31 cellular contexts compared by ENCODE assay signal in genomic region chr1:17342014-17342441, GRCh38. TPM values are rescaled to one million over a fixed set of nuclear protein-coding genes. Genes with fewer than 3 reads are reported as not detected.
"Had no signal": no experiment of that assay in that cellular context is flagged by ENCODE, and none has a peak within 500 bp of the region (broad histone marks: within the 10 kb centered on the region; RNA-seq: fewer than 3 reads in every experiment).

No MANE protein-coding gene starts in this region.

- H3K4me1 ChIP-seq: ascending aorta, SJSA1 had no signal

- H3K27ac ChIP-seq: ascending aorta, cardiac muscle cell, SJSA1 had no signal

- H3K9me3 Mint-ChIP-seq: activated CD4-positive, alpha-beta T cell treated with anti-CD3 and anti-CD28 coated beads, Interleukin-2, amount 10 ng/mL, durations not matched to agents 24 days and 14 days; activated naive CD4-positive, alpha-beta T cell treated with anti-CD3 and anti-CD28 coated beads, Interleukin-2, amount 50 U/mL, for 24 hours; activated naive CD8-positive, alpha-beta T cell treated with anti-CD3 and anti-CD28 coated beads, Interleukin-2, amount 10 ng/mL, durations not matched to agents 7 days and 5 days; activated T-helper 2 cell treated with anti-CD3 and anti-CD28 coated beads, Interferon-gamma antibody, Interleukin-2, Interleukin-4, amounts not matched to agents 10 μg/mL and 5 μg/mL and 100 μg/mL, durations not matched to agents 14 hours and 24 hours and 36 hours; central memory CD8-positive, alpha-beta T cell; T-helper 1 cell treated with Interleukin-12 subunit alpha and Interleukin-12 subunit beta and Interleukin-4 antibody, amounts not matched to agents 30 μg/mL and 1 μg/mL, for 36 hours; T-helper 2 cell treated with Interferon-gamma antibody and Interleukin-4, amounts not matched to agents 5 μg/mL and 100 μg/mL, for 36 hours had no signal

- ATAC-seq: activated CD8-positive, alpha-beta T cell treated with anti-CD3 and anti-CD28 coated beads for 36 hours; Panc1 had no signal

- H3K36me3 ChIP-seq: ascending aorta, cardiac muscle cell, SJSA1 had no signal

- H3K9ac ChIP-seq: SK-N-SH had no signal

- H3K27me3 Mint-ChIP-seq: activated CD4-positive, alpha-beta T cell treated with anti-CD3 and anti-CD28 coated beads, Interleukin-2, amount 10 ng/mL, durations not matched to agents 24 days and 14 days had no signal

- H3K4me1 Mint-ChIP-seq: activated CD4-positive, alpha-beta T cell treated with anti-CD3 and anti-CD28 coated beads, Interleukin-2, amount 10 ng/mL, durations not matched to agents 24 days and 14 days; activated naive CD4-positive, alpha-beta T cell treated with anti-CD3 and anti-CD28 coated beads, Interleukin-2, amount 50 U/mL, for 24 hours; activated naive CD8-positive, alpha-beta T cell treated with anti-CD3 and anti-CD28 coated beads, Interleukin-2, amount 10 ng/mL, durations not matched to agents 7 days and 5 days; central memory CD8-positive, alpha-beta T cell had no signal

- H3K36me3 Mint-ChIP-seq: activated naive CD4-positive, alpha-beta T cell treated with anti-CD3 and anti-CD28 coated beads, Interleukin-2, amount 50 U/mL, for 24 hours; activated naive CD8-positive, alpha-beta T cell treated with anti-CD3 and anti-CD28 coated beads, Interleukin-2, amount 10 ng/mL, durations not matched to agents 7 days and 5 days had no signal

- H3K4me3 Mint-ChIP-seq: activated CD4-positive, alpha-beta T cell treated with anti-CD3 and anti-CD28 coated beads, Interleukin-2, amount 10 ng/mL, durations not matched to agents 24 days and 14 days; activated CD8-positive, alpha-beta T cell treated with anti-CD3 and anti-CD28 coated beads for 36 hours; activated naive CD4-positive, alpha-beta T cell treated with anti-CD3 and anti-CD28 coated beads, Interleukin-2, amount 50 U/mL, for 24 hours; activated naive CD8-positive, alpha-beta T cell treated with anti-CD3 and anti-CD28 coated beads, Interleukin-2, amount 10 ng/mL, durations not matched to agents 7 days and 5 days; central memory CD8-positive, alpha-beta T cell; T-helper 1 cell treated with Interleukin-12 subunit alpha and Interleukin-12 subunit beta and Interleukin-4 antibody, amounts not matched to agents 30 μg/mL and 1 μg/mL, for 36 hours; T-helper 2 cell treated with Interferon-gamma antibody and Interleukin-4, amounts not matched to agents 5 μg/mL and 100 μg/mL, for 36 hours had no signal

- H3K9me3 ChIP-seq: ascending aorta, SJSA1, SK-N-SH had no signal

- H3K27ac Mint-ChIP-seq: activated CD4-positive, alpha-beta T cell treated with anti-CD3 and anti-CD28 coated beads, Interleukin-2, amount 10 ng/mL, durations not matched to agents 24 days and 14 days; activated CD8-positive, alpha-beta T cell treated with anti-CD3 and anti-CD28 coated beads for 36 hours; activated naive CD4-positive, alpha-beta T cell treated with anti-CD3 and anti-CD28 coated beads, Interleukin-2, amount 50 U/mL, for 24 hours; activated naive CD8-positive, alpha-beta T cell treated with anti-CD3 and anti-CD28 coated beads, Interleukin-2, amount 10 ng/mL, durations not matched to agents 7 days and 5 days; activated T-helper 2 cell treated with anti-CD3 and anti-CD28 coated beads, Interferon-gamma antibody, Interleukin-2, Interleukin-4, amounts not matched to agents 10 μg/mL and 5 μg/mL and 100 μg/mL, durations not matched to agents 14 hours and 24 hours and 36 hours; T-helper 1 cell treated with Interleukin-12 subunit alpha and Interleukin-12 subunit beta and Interleukin-4 antibody, amounts not matched to agents 30 μg/mL and 1 μg/mL, for 36 hours; T-helper 2 cell treated with Interferon-gamma antibody and Interleukin-4, amounts not matched to agents 5 μg/mL and 100 μg/mL, for 36 hours had no signal

- DNase-seq: activated CD4-positive, alpha-beta T cell treated with anti-CD3 and anti-CD28 coated beads, Interleukin-2, amount 10 ng/mL, durations not matched to agents 24 days and 14 days; activated CD4-positive, alpha-beta T cell treated with anti-CD3 and anti-CD28 coated beads, Interleukin-2, amount 50 U/mL, for 4 hours; activated CD8-positive, alpha-beta T cell treated with anti-CD3 and anti-CD28 coated beads for 36 hours; activated gamma-delta T cell; activated naive CD4-positive, alpha-beta T cell treated with Interleukin-2 at 50 U/mL for 16 hours; activated naive CD8-positive, alpha-beta T cell treated with anti-CD3 and anti-CD28 coated beads, Interleukin-2, amount 10 ng/mL, durations not matched to agents 7 days and 5 days; activated T-cell treated with anti-CD3 and anti-CD28 coated beads, Interleukin-2, amount 50 U/mL, for 1 hour; amygdala; NCI-H1092 treated with DMSO at 0.1 percent for 48 hours; NCI-H1417; NCI-H146; NCI-H187; NCI-H2081; NCI-H226; NCI-H446 treated with DMSO at 0.1 percent for 48 hours; NCI-H524 treated with DMSO at 0.1 percent for 48 hours; SHP77 treated with DMSO at 0.1 percent for 48 hours; SK-N-SH had no signal

- H3K27me3 ChIP-seq: ascending aorta, SJSA1 had no signal

- H3K4me3 ChIP-seq: ascending aorta, cardiac muscle cell, SJSA1 had no signal

RNA-seq across cellular contexts. Expression of gene PADI6, which starts 30.0 kb away (rescaled TPM):
- total RNA-seq: activated CD4-positive, alpha-beta T cell treated with anti-CD3 and anti-CD28 coated beads, Interleukin-2, amount 10 ng/mL, durations not matched to agents 24 days and 14 days; activated CD8-positive, alpha-beta memory T cell treated with anti-CD3 and anti-CD28 coated beads for 36 hours; activated CD8-positive, alpha-beta T cell treated with anti-CD3 and anti-CD28 coated beads for 36 hours; activated naive CD8-positive, alpha-beta T cell treated with anti-CD3 and anti-CD28 coated beads, Interleukin-2, amount 10 ng/mL, durations not matched to agents 7 days and 5 days; activated T-helper 2 cell treated with anti-CD3 and anti-CD28 coated beads, Interferon-gamma antibody, Interleukin-2, Interleukin-4, amounts not matched to agents 10 μg/mL and 5 μg/mL and 100 μg/mL, durations not matched to agents 14 hours and 24 hours and 36 hours; ascending aorta; cardiac muscle cell; M059J; RPMI7951; SJSA1 had no signal
- polyA plus RNA-seq: adipose tissue, cardiac muscle cell, SK-N-SH had no signal

RNA-seq across cellular contexts. Expression of gene PADI4, which starts 34.0 kb away (rescaled TPM):
- total RNA-seq: activated T-helper 2 cell treated with anti-CD3 and anti-CD28 coated beads, Interferon-gamma antibody, Interleukin-2, Interleukin-4, amounts not matched to agents 10 μg/mL and 5 μg/mL and 100 μg/mL, durations not matched to agents 14 hours and 24 hours and 36 hours; ascending aorta; cardiac muscle cell; SJSA1 had no signal
- polyA plus RNA-seq: cardiac muscle cell, SK-N-SH had no signal
